Comparison of ENCODE assay signal across 18 cellular contexts in the genomic region with DNA sequence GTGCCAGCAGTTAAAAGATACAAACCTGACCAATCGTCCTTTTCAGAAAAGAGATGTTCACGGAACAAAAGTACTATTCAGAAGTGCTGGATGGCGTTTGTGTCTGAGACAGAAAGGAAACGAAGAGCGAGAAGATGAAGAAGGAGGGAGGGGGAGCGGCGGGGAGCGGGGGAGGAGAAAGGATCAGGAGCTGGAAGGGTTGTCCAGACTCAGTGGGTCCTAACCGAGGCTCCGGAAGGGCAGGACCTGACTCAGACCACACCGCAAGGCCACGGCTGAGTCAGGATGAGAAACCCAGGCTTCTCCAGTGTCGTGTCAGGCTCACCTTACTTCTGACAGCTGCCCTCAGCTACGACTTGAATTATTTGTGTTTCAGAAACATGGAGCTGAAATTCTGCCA. TPM values are rescaled to one million over a fixed set of nuclear protein-coding genes. Genes with fewer than 3 reads are reported as not detected.
A peak's percentile ranks its signal among the peaks of the same experiment; 100 is the strongest.
DNase-seq lines count a peak whose midpoint lies in the region; ATAC-seq, FAIRE-seq and TF ChIP-seq lines count a peak whose summit lies in the region.
"Had no signal": no experiment of that assay in that cellular context is flagged by ENCODE, and none has a peak within 500 bp of the region (broad histone marks: within the 10 kb centered on the region; RNA-seq: fewer than 3 reads in every experiment).

No MANE protein-coding gene starts in this region.

- no peak for FAIRE-seq in astrocyte (lab: Jason Lieb, UNC)
- FAIRE-seq: endometrium had no signal

- H3K4me3 Mint-ChIP-seq in astrocyte (ENCODE audit: unreplicated experiment), result no peak overlapping the region
- peak overlapping the region; percentile 72 to 91 (median 78) for H3K4me3 Mint-ChIP-seq in naive B cell

- peaks cover 14% of the 10 kb centered on the region for H3K4me1 Mint-ChIP-seq in astrocyte (ENCODE audit: low read depth, unreplicated experiment)
- peaks cover 71 to 91% (median 89%) of the 10 kb centered on the region in 3 donors for H3K4me1 Mint-ChIP-seq in naive B cell

- peaks cover 27% of the 10 kb centered on the region for H3K9me3 Mint-ChIP-seq in astrocyte (ENCODE audit: unreplicated experiment)
- peaks cover 0 to 11% (median 5%) of the 10 kb centered on the region in 7 donors for H3K9me3 Mint-ChIP-seq in naive B cell

- peaks cover 4% of the 10 kb centered on the region for H4K20me1 ChIP-seq in astrocyte (ENCODE audit: insufficient read depth, low read length)

- H3K9ac ChIP-seq in astrocyte (ENCODE audit: low read length), result no peak overlapping the region

- no peak for TF ChIP-seq CTCF in GM12865 (IDR thresholded peaks at IDR 0.05; ENCODE audit: insufficient read depth, low read depth, low read length, missing control alignments)
- no peak for TF ChIP-seq CTCF in astrocyte (IDR thresholded peaks at IDR 0.05; ENCODE audit: insufficient read depth, low read depth, low read length)

- H3K4me1 ChIP-seq in astrocyte (ENCODE audit: insufficient read depth, low read length), result no peaks in the 10 kb centered on the region
- H3K4me1 ChIP-seq: Caco-2 had no signal

- H3K27me3 Mint-ChIP-seq in astrocyte (ENCODE audit: low read depth, unreplicated experiment) (peaks cover 72% of the 10 kb centered on the region), naive B cell (no peaks in the 10 kb centered on the region)

- peaks cover 85% of the 10 kb centered on the region for H3K27me3 ChIP-seq in astrocyte (ENCODE audit: insufficient read depth, low read length)

- ATAC-seq in HG02852 (IDR thresholded peaks at IDR 0.05; ENCODE audit: unreplicated experiment) (peak; percentile 42), naive B cell (ENCODE audit: low read depth in 2 of 2) (no peak)

- no peak overlapping the region for H3K4me3 ChIP-seq in GM12865 (ENCODE audit: low read depth, low read length)
- no peak overlapping the region for H3K4me3 ChIP-seq in astrocyte (ENCODE audit: insufficient read depth, low read depth, low read length)
- H3K4me3 ChIP-seq: right atrium auricular region, suprapubic skin had no signal

- H3K27ac Mint-ChIP-seq in astrocyte (ENCODE audit: unreplicated experiment), result no peak overlapping the region
- H3K27ac Mint-ChIP-seq in naive B cell, result peak overlapping the region; percentile 91 to 97 (median 96)

- H3K36me3 Mint-ChIP-seq in astrocyte (ENCODE audit: low read depth, unreplicated experiment) (peaks cover 4% of the 10 kb centered on the region), naive B cell (peaks cover 19 to 45% of the 10 kb centered on the region in 2 donors)

- DNase-seq in GM12865 (ENCODE audit: low read depth) (peak; percentile 76), astrocyte (ENCODE audit: low read depth) (peak; percentile 15), naive B cell (no peak), NCI-H748 (lab: John Stamatoyannopoulos, UW; ENCODE audit: unreplicated experiment) (no peak), UCSD-AML1 (lab: John Stamatoyannopoulos, UW; ENCODE audit: unreplicated experiment) (no peak), putamen (ENCODE audit: low spot score) (no peak), SW480 (ENCODE audit: low spot score) (no peak)
- DNase-seq: brain microvascular endothelial cell, Caco-2, mesendoderm, NCI-H1105, NCI-H510A, SHP77 had no signal

- no peaks in the 10 kb centered on the region for H3K79me2 ChIP-seq in astrocyte (ENCODE audit: insufficient read depth, low read length)

- H3K4me2 ChIP-seq in astrocyte (ENCODE audit: low read length), result peak overlapping the region; percentile 71

- H2AFZ ChIP-seq in astrocyte (ENCODE audit: low read depth, low read length), result no peak overlapping the region

- H3K27ac ChIP-seq in astrocyte (ENCODE audit: low read depth, low read length), result no peak overlapping the region
- H3K27ac ChIP-seq: brain microvascular endothelial cell, right atrium auricular region, suprapubic skin, VCaP had no signal

- H3K9me3 ChIP-seq in astrocyte (ENCODE audit: insufficient read depth, low read depth, low read length), result peaks cover 8% of the 10 kb centered on the region

- H3K36me3 ChIP-seq in astrocyte (ENCODE audit: insufficient read depth, low read length), result no peaks in the 10 kb centered on the region
- H3K36me3 ChIP-seq: brain microvascular endothelial cell, right atrium auricular region, suprapubic skin had no signal

RNA-seq across cellular contexts. Expression of a gene that starts 46.2 kb away (rescaled TPM):
- not detected in 2 replicates for total RNA-seq in astrocyte
- 10 to 100 TPM; 17.1 to 83.5 (median 45.3) TPM for polyA plus RNA-seq in naive B cell (ENCODE audit: low read depth in 6 of 6)
- total RNA-seq: Caco-2 had no signal

Comparison
In these comparisons a context has a peak if more than half of its experiments do, and no peak if none do; other contexts are left out.
1. DNase-seq: peak in GM12865 (single experiment) and astrocyte (single experiment); none in naive B cell (single experiment), NCI-H748 (single experiment), UCSD-AML1 (single experiment), putamen (single experiment) and SW480 (single experiment).